In genomic region chr10:13882112-13882711, GRCh38 we compare ENCODE assay signal across 9 cellular contexts.
DNase-seq lines count a peak whose midpoint lies in the region; ATAC-seq and TF ChIP-seq lines count a peak whose summit lies in the region.
"Had no signal": no experiment of that assay in that cellular context is flagged by ENCODE, and none has a peak within 500 bp of the region (broad histone marks: within the 10 kb centered on the region; RNA-seq: fewer than 3 reads in every experiment).

No MANE protein-coding gene starts in this region.

- H3K27ac ChIP-seq in H9 (ENCODE audit: insufficient read length, low read depth, low read length), result peak overlapping the region; percentile 96
- peak overlapping the region; percentile 56 to 92 (median 76) for H3K27ac ChIP-seq in heart right ventricle

- H3K18ac ChIP-seq in H9 (ENCODE audit: insufficient read length, low read depth, low read length), result peak overlapping the region; percentile 88

- ATAC-seq in T-helper 17 cell (peak; percentile 48), heart right ventricle (peak; percentile 70 to 94 (median 82)), GM18867 (IDR thresholded peaks at IDR 0.05; ENCODE audit: unreplicated experiment) (no peak)
- ATAC-seq in activated T-helper 17 cell treated with anti-CD3 and anti-CD28 coated beads, Interleukin-2, amount 50 U/mL, for 72 hours (replicated peaks), result no peak

- intact Hi-C loops in heart right ventricle (cut with DNase I), result loop anchor here in 2 of 10 donors (5.0 to 10.0 kb wide), 2 partner anchors 50 to 77 kb away; no protein-coding TSS in a partner anchor

- no peak overlapping the region for H3K9ac ChIP-seq in H9 (ENCODE audit: extremely low read depth, insufficient read length, low read length)

- no peak overlapping the region for H4K91ac ChIP-seq in H9 (ENCODE audit: insufficient read length, low read depth, low read length)

- no peak overlapping the region for H3K23ac ChIP-seq in H9 (ENCODE audit: insufficient read length, low read depth, low read length)

- H3K4me1 Mint-ChIP-seq in H9 (peaks cover 39 to 40% of the 10 kb centered on the region in 2 experiments), T-helper 17 cell (peaks cover 6% of the 10 kb centered on the region)
- H3K4me1 Mint-ChIP-seq in activated T-helper 17 cell treated with anti-CD3 and anti-CD28 coated beads, Interleukin-2, amount 50 U/mL, for 72 hours, result peaks cover 3% of the 10 kb centered on the region

- H3K36me3 Mint-ChIP-seq in H9 (ENCODE audit: insufficient read depth in 1 of 3, low read depth in 3 of 3) (no peaks in the 10 kb centered on the region), T-helper 17 cell (ENCODE audit: low read depth) (no peaks in the 10 kb centered on the region)
- H3K36me3 Mint-ChIP-seq in activated T-helper 17 cell treated with anti-CD3 and anti-CD28 coated beads, Interleukin-2, amount 50 U/mL, for 72 hours (ENCODE audit: low read depth), result no peaks in the 10 kb centered on the region
- H3K36me3 Mint-ChIP-seq: activated naive CD8-positive, alpha-beta T cell treated with anti-CD3 and anti-CD28 coated beads, Interleukin-2, amount 10 ng/mL, durations not matched to agents 7 days and 5 days had no signal

- peaks cover 18% of the 10 kb centered on the region; the same call in 1 of the 2 replicates for H3K79me2 ChIP-seq in H9 (ENCODE audit: insufficient read depth, low read length)

- H4K5ac ChIP-seq in H9 (ENCODE audit: insufficient read length, low read depth, low read length), result no peak overlapping the region

- H3K4me1 ChIP-seq in H9 (ENCODE audit: insufficient read depth, low read length), result peaks cover 8% of the 10 kb centered on the region; the same call in 1 of the 2 replicates
- H3K4me1 ChIP-seq in heart right ventricle, result peaks cover 7 to 66% (median 43%) of the 10 kb centered on the region in 9 donors
- H3K4me1 ChIP-seq in BE2C, result no peaks in the 10 kb centered on the region

- no peak overlapping the region for H2BK12ac ChIP-seq in H9 (ENCODE audit: insufficient read length, low read depth, low read length)

- peak; percentile 89 for DNase-seq in H9
- no peak for DNase-seq in T-helper 17 cell
- DNase-seq in heart right ventricle, result peak in 1 of 2 donors; percentile 69
- DNase-seq in smooth muscle cell of the brain vasculature (ENCODE audit: low read depth, low spot score), result peak; percentile 26
- DNase-seq in NCI-H1048 (lab: John Stamatoyannopoulos, UW), result no peak
- no peak for DNase-seq in BE2C
- DNase-seq: activated naive CD8-positive, alpha-beta T cell treated with anti-CD3 and anti-CD28 coated beads, Interleukin-2, amount 10 ng/mL, durations not matched to agents 7 days and 5 days had no signal

- H3K23me2 ChIP-seq in H9 (ENCODE audit: insufficient read length, low read depth, low read length, poor library complexity, severe bottlenecking), result no peaks in the 10 kb centered on the region

- H2BK15ac ChIP-seq in H9 (ENCODE audit: low read depth, low read length), result no peak overlapping the region

- H3K36me3 ChIP-seq in heart right ventricle (no peaks in the 10 kb centered on the region), BE2C (no peaks in the 10 kb centered on the region)

- no peaks in the 10 kb centered on the region for H3K79me1 ChIP-seq in H9 (ENCODE audit: insufficient read depth, low read depth, low read length, poor library complexity, severe bottlenecking)

- TF ChIP-seq CTCF in H9 (conservative IDR thresholded peaks at IDR 0.05), result no peak
- TF ChIP-seq CTCF in heart right ventricle (IDR thresholded peaks at IDR 0.05), result no peak
- no peak for TF ChIP-seq CTCF in BE2C (IDR thresholded peaks at IDR 0.05; ENCODE audit: low read depth, low read length)

- peak overlapping the region in 1 of 10 donors; percentile 11 for H3K4me3 ChIP-seq in heart right ventricle
- H3K4me3 ChIP-seq in BE2C (ENCODE audit: low read depth, low read length), result no peak overlapping the region

- no peak overlapping the region for H2AFZ ChIP-seq in H9 (ENCODE audit: low read length)

- no CpG with 5 or more reads among the region's 7 CpGs for WGBS in H9 (ENCODE audit: extremely low coverage, insufficient read length, low lambda C conversion rate)
- WGBS in heart right ventricle, 2 donors, result 46 to 56% methylated on average over 7 of the region's 7 CpGs

- H3K9me3 ChIP-seq in H9 (ENCODE audit: control insufficient read depth, low read depth, low read length) (no peaks in the 10 kb centered on the region), T-helper 17 cell (ENCODE audit: control insufficient read depth, low read length, poor library complexity, severe bottlenecking) (no peaks in the 10 kb centered on the region), heart right ventricle (no peaks in the 10 kb centered on the region), BE2C (no peaks in the 10 kb centered on the region)

- no peak overlapping the region for H3K56ac ChIP-seq in H9 (ENCODE audit: insufficient read length, low read depth, low read length)

- no peaks in the 10 kb centered on the region for H3K9me3 Mint-ChIP-seq in H9
- H3K9me3 Mint-ChIP-seq in activated T-helper 17 cell treated with anti-CD3 and anti-CD28 coated beads, Interleukin-2, amount 50 U/mL, for 72 hours, result no peaks in the 10 kb centered on the region
- H3K9me3 Mint-ChIP-seq: activated naive CD8-positive, alpha-beta T cell treated with anti-CD3 and anti-CD28 coated beads, Interleukin-2, amount 10 ng/mL, durations not matched to agents 7 days and 5 days had no signal

- H2BK20ac ChIP-seq in H9 (ENCODE audit: low read depth, low read length, poor library complexity, severe bottlenecking), result no peak overlapping the region

- H3K27ac Mint-ChIP-seq in H9, result no peak overlapping the region; a peak in 1 of 7 replicates
- no peak overlapping the region for H3K27ac Mint-ChIP-seq in T-helper 17 cell
- no peak overlapping the region for H3K27ac Mint-ChIP-seq in activated T-helper 17 cell treated with anti-CD3 and anti-CD28 coated beads, Interleukin-2, amount 50 U/mL, for 72 hours
- H3K27ac Mint-ChIP-seq: activated naive CD8-positive, alpha-beta T cell treated with anti-CD3 and anti-CD28 coated beads, Interleukin-2, amount 10 ng/mL, durations not matched to agents 7 days and 5 days had no signal

- no peak overlapping the region for H4K8ac ChIP-seq in H9 (replicated peaks; ENCODE audit: insufficient read length, low read depth, low read length)

- H3K14ac ChIP-seq in H9 (ENCODE audit: insufficient read depth, low read length), result peak overlapping the region; percentile 81; the same call in 1 of the 2 replicates

- no peak overlapping the region for H3T11ph ChIP-seq in H9 (ENCODE audit: low read length)

- H3K4me2 ChIP-seq in H9 (ENCODE audit: insufficient read depth, insufficient read length, low read length), result peak overlapping the region; percentile 60

- no peak overlapping the region for H2BK120ac ChIP-seq in H9 (ENCODE audit: low read depth, low read length, poor library complexity, severe bottlenecking)

- H3K4me3 Mint-ChIP-seq in H9 (0 out of 5 replicates have a peak overlapping the region, but pooled peaks have one; percentile 17 to 31), T-helper 17 cell (no peak overlapping the region)
- no peak overlapping the region for H3K4me3 Mint-ChIP-seq in activated T-helper 17 cell treated with anti-CD3 and anti-CD28 coated beads, Interleukin-2, amount 50 U/mL, for 72 hours
- H3K4me3 Mint-ChIP-seq: activated naive CD8-positive, alpha-beta T cell treated with anti-CD3 and anti-CD28 coated beads, Interleukin-2, amount 10 ng/mL, durations not matched to agents 7 days and 5 days had no signal

- H3K27me3 Mint-ChIP-seq in H9 (ENCODE audit: low read depth) (no peaks in the 10 kb centered on the region), T-helper 17 cell (peaks cover 48% of the 10 kb centered on the region)
- peaks cover 3% of the 10 kb centered on the region for H3K27me3 Mint-ChIP-seq in activated T-helper 17 cell treated with anti-CD3 and anti-CD28 coated beads, Interleukin-2, amount 50 U/mL, for 72 hours

- no peaks in the 10 kb centered on the region for H4K20me1 ChIP-seq in H9 (ENCODE audit: control insufficient read depth, insufficient read depth, insufficient read length)

- no peak overlapping the region; the same call in 1 of the 2 replicates for H3K4ac ChIP-seq in H9 (ENCODE audit: low read depth, low read length)

- H2BK5ac ChIP-seq in H9 (ENCODE audit: insufficient read length, low read length), result no peak overlapping the region

- no peaks in the 10 kb centered on the region for H3K27me3 ChIP-seq in H9 (ENCODE audit: insufficient read depth, low read length)
- no peaks in the 10 kb centered on the region for H3K27me3 ChIP-seq in heart right ventricle
- no peaks in the 10 kb centered on the region for H3K27me3 ChIP-seq in BE2C

- no peak overlapping the region for H2AK5ac ChIP-seq in H9 (ENCODE audit: insufficient read length, low read length)

Comparison
In these comparisons a context has a peak if more than half of its experiments do, and no peak if none do; other contexts are left out.
1. DNase-seq: peak in H9 (single experiment) and smooth muscle cell of the brain vasculature (single experiment); none in T-helper 17 cell (0 of 3), NCI-H1048 (single experiment) and BE2C (single experiment).
2. H3K4me3 Mint-ChIP-seq: peak in H9 (2 of 2); none in T-helper 17 cell (single experiment) and activated T-helper 17 cell treated with anti-CD3 and anti-CD28 coated beads, Interleukin-2, amount 50 U/mL, for 72 hours (single experiment).
3. ATAC-seq: peak in T-helper 17 cell (single experiment) and heart right ventricle (8 of 8); none in GM18867 (single experiment) and activated T-helper 17 cell treated with anti-CD3 and anti-CD28 coated beads, Interleukin-2, amount 50 U/mL, for 72 hours (single experiment).